Comparison of ENCODE assay signal across 8 cellular contexts in the genomic region with DNA sequence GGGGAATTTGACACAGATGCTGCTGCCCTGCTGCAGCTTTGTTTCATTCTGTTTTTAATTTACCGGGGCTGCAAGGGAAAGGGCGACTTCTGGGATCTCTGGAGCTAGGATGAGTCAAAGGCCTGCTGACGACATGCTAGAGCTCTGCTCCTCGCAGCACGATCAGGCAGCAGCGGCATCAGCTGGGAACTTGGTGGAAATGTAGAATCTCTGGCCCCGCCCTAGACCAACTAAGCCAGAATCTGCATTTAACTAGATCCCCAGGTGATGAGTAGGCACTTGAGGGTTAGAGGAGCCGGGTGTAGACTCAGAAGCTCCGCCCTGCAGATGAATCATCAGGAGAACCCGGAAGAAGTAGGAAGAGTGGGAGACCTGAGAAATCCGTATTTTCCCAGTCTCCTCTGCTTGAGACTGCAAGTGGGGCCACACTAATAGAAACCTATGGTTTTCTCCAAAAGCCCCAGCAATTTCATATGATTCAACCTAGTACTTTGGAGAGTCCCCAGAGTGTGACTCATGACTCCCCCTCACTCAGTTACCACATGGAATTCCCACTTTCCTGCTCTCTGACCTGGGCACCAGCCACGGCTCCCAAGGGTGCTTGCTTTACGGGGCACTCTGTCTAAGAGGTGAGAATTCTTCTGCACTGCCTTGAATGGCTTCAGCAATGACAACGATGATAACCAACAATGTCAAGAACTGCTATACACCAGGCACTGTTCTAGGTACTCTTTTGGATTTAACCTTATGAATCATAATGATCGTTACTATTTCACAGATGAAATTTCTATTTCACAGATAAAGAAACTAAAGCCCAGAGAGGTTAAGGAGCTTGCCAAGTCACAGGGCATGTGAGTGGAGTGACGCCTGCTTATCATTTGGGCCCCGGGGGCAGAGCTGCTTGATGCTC. TPM values are rescaled to one million over a fixed set of nuclear protein-coding genes. Genes with fewer than 3 reads are reported as not detected.
DNase-seq lines count a peak whose midpoint lies in the region; ATAC-seq, FAIRE-seq and TF ChIP-seq lines count a peak whose summit lies in the region.

No MANE protein-coding gene starts in this region.

- POLR2A ChIA-PET in T-cell (lab: Charles Lee) = no interaction called here

- H3K4me1 Mint-ChIP-seq in IgD-negative memory B cell (peaks cover 12 to 21% (median 13%) of the 10 kb centered on the region in 3 donors), T-cell (peaks cover 10 to 15% (median 13%) of the 10 kb centered on the region in 3 donors), nephron progenitor cell (peaks cover 41% of the 10 kb centered on the region)

- CTCF ChIA-PET in T-cell (lab: Charles Lee) = interaction anchor here (0.5 to 0.6 kb wide), 3 partner anchors 46 to 88 kb away, joined by 5 to 11 read pairs (median 7); no protein-coding TSS in a partner anchor

- H3K36me3 Mint-ChIP-seq in IgD-negative memory B cell (no peaks in the 10 kb centered on the region), T-cell (no peaks in the 10 kb centered on the region), nephron progenitor cell (ENCODE audit: low read depth) (peaks cover under 1% of the 10 kb centered on the region)

- H3K27me3 Mint-ChIP-seq in IgD-negative memory B cell (peaks cover 16% of the 10 kb centered on the region), T-cell (peaks cover 21 to 22% of the 10 kb centered on the region in 2 donors), nephron progenitor cell (ENCODE audit: low read depth, poor library complexity) (peaks cover 7% of the 10 kb centered on the region)

- TF ChIP-seq CTCF in nephron progenitor cell (IDR thresholded peaks at IDR 0.05) = no peak

- H3K9me3 Mint-ChIP-seq in IgD-negative memory B cell = peaks cover 4 to 6% (median 5%) of the 10 kb centered on the region in 3 donors
- peaks cover 0 to 4% (median 2%) of the 10 kb centered on the region in 3 donors for H3K9me3 Mint-ChIP-seq in T-cell
- H3K9me3 Mint-ChIP-seq in nephron progenitor cell = peaks cover 12% of the 10 kb centered on the region

- FAIRE-seq in urothelium cell line (lab: Jason Lieb, UNC) = no peak

- H3K4me3 Mint-ChIP-seq in IgD-negative memory B cell (peak overlapping the region in 3 of 4 donors; percentile 14 to 58 (median 15)), T-cell (peak overlapping the region in 1 of 3 donors; percentile 8), nephron progenitor cell (peak overlapping the region; percentile 47)

- peak; percentile 67 for ATAC-seq in GM21360 (IDR thresholded peaks at IDR 0.05; ENCODE audit: unreplicated experiment)
- ATAC-seq in T-cell (replicated peaks in 1 of 4) = peak in 3 of 4 experiments; percentile 31 to 73 (median 60)

- no peak overlapping the region for H3K27ac Mint-ChIP-seq in IgD-negative memory B cell
- peak overlapping the region in 1 of 2 donors; percentile 24 for H3K27ac Mint-ChIP-seq in T-cell
- no peak overlapping the region for H3K27ac Mint-ChIP-seq in nephron progenitor cell

- DNase-seq in COLO829 (ENCODE audit: low spot score) (peak; percentile 78), T-cell (no peak), ecto neural progenitor cell (ENCODE audit: low spot score) (peak; percentile 66), nephron progenitor cell (no peak), urothelium cell line (ENCODE audit: low spot score) (peak; percentile 86), AML-193 (lab: John Stamatoyannopoulos, UW) (no peak)

RNA-seq across cellular contexts. Expression of a gene that starts 18.1 kb away (rescaled TPM):
- 0.55 TPM for polyA plus RNA-seq in IgD-negative memory B cell
- total RNA-seq in T-cell = 1 to 10 TPM in 2 of 5 donors, under 1 TPM in 2, not detected in 1; 0.46 to 1.2 (median 0.87) TPM

RNA-seq across cellular contexts. Expression of a gene that starts 49.4 kb away (rescaled TPM):
- polyA plus RNA-seq in IgD-negative memory B cell = 43.5 TPM
- 10 to 100 TPM; 18.8 to 42.6 (median 33.6) TPM for total RNA-seq in T-cell

RNA-seq across cellular contexts. Expression of a gene that starts 52.0 kb away (rescaled TPM):
- 12.8 TPM for polyA plus RNA-seq in IgD-negative memory B cell
- total RNA-seq in T-cell = 10 to 100 TPM in 2 of 5 donors, 1 to 10 TPM in 3; 4.5 to 34.7 (median 9.6) TPM

Comparison
In these comparisons a context has a peak if more than half of its experiments do, and no peak if none do; other contexts are left out.
1. DNase-seq: peak in COLO829 (single experiment), ecto neural progenitor cell (single experiment) and urothelium cell line (single experiment); none in T-cell (0 of 34), nephron progenitor cell (single experiment) and AML-193 (0 of 2).